In the genomic region with DNA sequence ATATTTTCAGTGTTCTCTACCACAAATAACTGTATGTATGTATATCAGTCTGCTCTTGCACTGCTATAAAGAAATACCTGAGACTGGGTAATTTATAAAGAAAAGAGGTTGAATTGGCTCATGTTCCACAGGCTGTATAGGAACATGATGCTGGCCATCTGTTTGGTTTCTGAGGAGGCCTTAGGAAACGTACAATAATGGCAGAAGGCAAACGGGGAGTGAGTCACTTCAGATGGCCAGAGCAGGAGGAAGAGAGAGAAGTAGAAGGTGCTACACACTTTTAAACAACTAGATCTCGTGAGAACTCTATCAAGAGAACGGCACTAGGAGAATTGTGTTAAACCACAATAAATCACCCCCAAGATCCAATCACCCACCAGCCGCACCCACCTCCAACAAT, we compare ENCODE assay signal across 23 cellular contexts.
DNase-seq lines count a peak whose midpoint lies in the region; ATAC-seq, FAIRE-seq and TF ChIP-seq lines count a peak whose summit lies in the region.
"Had no signal": no experiment of that assay in that cellular context is flagged by ENCODE, and none has a peak within 500 bp of the region (broad histone marks: within the 10 kb centered on the region; RNA-seq: fewer than 3 reads in every experiment).

No MANE protein-coding gene starts in this region.

- no peaks in the 10 kb centered on the region for H3K9me1 ChIP-seq in endothelial cell of umbilical vein (replicated peaks; ENCODE audit: control insufficient read depth, extremely low read depth, insufficient read depth, low read length)

- H3K9ac ChIP-seq in endothelial cell of umbilical vein (replicated peaks; ENCODE audit: extremely low read depth, insufficient read depth, low read length): no peak overlapping the region
- no peak overlapping the region for H3K9ac ChIP-seq in mammary epithelial cell (ENCODE audit: insufficient read depth, low read length)
- H3K9ac ChIP-seq: BLaER1 had no signal

- CTCF ChIA-PET in endothelial cell of umbilical vein (lab: Charles Lee) (no interaction called here), mammary epithelial cell (lab: Charles Lee; ENCODE audit: low non-redundant PET) (no interaction called here)
- CTCF ChIA-PET in activated CD8-positive, alpha-beta memory T cell treated with anti-CD3 and anti-CD28 coated beads, Interleukin-2, amount 10 ng/mL, durations not matched to agents 7 days and 5 days (lab: Charles Lee): no interaction called here

- dilution Hi-C loops in endothelial cell of umbilical vein (cut with MboI; ENCODE audit: extremely low pct_ligation_motif_present, low sequenced_read_pairs) (no loop called here), mammary epithelial cell (cut with HindIII; ENCODE audit: low sequenced_read_pairs) (loop anchor here (5.0 kb wide), 1 partner anchor 37 kb away; no protein-coding TSS in a partner anchor)

- FAIRE-seq in endothelial cell of umbilical vein (lab: Jason Lieb, UNC): no peak

- H3K4me1 ChIP-seq in endothelial cell of umbilical vein (ENCODE audit: control insufficient read depth, extremely low read depth, insufficient read depth, low read length) (peaks cover 15% of the 10 kb centered on the region), mammary epithelial cell (ENCODE audit: insufficient read depth, low read length) (no peaks in the 10 kb centered on the region)
- H3K4me1 ChIP-seq: BLaER1, SJSA1 had no signal

- H3K27me3 Mint-ChIP-seq in progenitor cell of endocrine pancreas: no peaks in the 10 kb centered on the region
- peaks cover 5% of the 10 kb centered on the region for H3K27me3 Mint-ChIP-seq in activated CD8-positive, alpha-beta memory T cell treated with anti-CD3 and anti-CD28 coated beads, Interleukin-2, amount 10 ng/mL, durations not matched to agents 7 days and 5 days

- BruUV-seq in endothelial cell of umbilical vein (replicated peaks; lab: Mats Ljungman, UMichigan) (no TSS peak), mammary epithelial cell (replicated peaks; lab: Mats Ljungman, UMichigan) (no TSS peak)

- TF ChIP-seq POLR2A in endothelial cell of umbilical vein (IDR thresholded peaks at IDR 0.05; ENCODE audit: low read depth, low read length): no peak

- 91% methylated on average over 5 of the region's 5 CpGs for WGBS in mammary epithelial cell (ENCODE audit: low coverage, missing lambda C conversion rate)

- no peaks in the 10 kb centered on the region for H3K9me3 Mint-ChIP-seq in progenitor cell of endocrine pancreas (ENCODE audit: low read depth)
- H3K9me3 Mint-ChIP-seq in activated CD8-positive, alpha-beta memory T cell treated with anti-CD3 and anti-CD28 coated beads, Interleukin-2, amount 10 ng/mL, durations not matched to agents 7 days and 5 days (ENCODE audit: low read depth): no peaks in the 10 kb centered on the region
- H3K9me3 Mint-ChIP-seq: activated naive CD4-positive, alpha-beta T cell treated with anti-CD3 and anti-CD28 coated beads, Interleukin-2, amount 50 U/mL, for 24 hours had no signal

- peaks cover 2% of the 10 kb centered on the region for H3K4me1 Mint-ChIP-seq in progenitor cell of endocrine pancreas (ENCODE audit: low read depth)
- no peaks in the 10 kb centered on the region for H3K4me1 Mint-ChIP-seq in activated CD8-positive, alpha-beta memory T cell treated with anti-CD3 and anti-CD28 coated beads, Interleukin-2, amount 10 ng/mL, durations not matched to agents 7 days and 5 days
- H3K4me1 Mint-ChIP-seq: activated naive CD4-positive, alpha-beta T cell treated with anti-CD3 and anti-CD28 coated beads, Interleukin-2, amount 50 U/mL, for 24 hours had no signal

- H4K20me1 ChIP-seq in endothelial cell of umbilical vein (replicated peaks; ENCODE audit: control insufficient read depth, extremely low read depth, insufficient read depth, low read length) (no peaks in the 10 kb centered on the region), mammary epithelial cell (ENCODE audit: insufficient read depth, low read length) (no peaks in the 10 kb centered on the region)
- H4K20me1 ChIP-seq: BLaER1 had no signal

- no peak overlapping the region for H3K4me3 Mint-ChIP-seq in progenitor cell of endocrine pancreas (ENCODE audit: low read depth)
- no peak overlapping the region for H3K4me3 Mint-ChIP-seq in activated CD8-positive, alpha-beta memory T cell treated with anti-CD3 and anti-CD28 coated beads, Interleukin-2, amount 10 ng/mL, durations not matched to agents 7 days and 5 days
- H3K4me3 Mint-ChIP-seq: activated naive CD4-positive, alpha-beta T cell treated with anti-CD3 and anti-CD28 coated beads, Interleukin-2, amount 50 U/mL, for 24 hours had no signal

- peak overlapping the region; percentile 9 for H3K27ac Mint-ChIP-seq in progenitor cell of endocrine pancreas
- H3K27ac Mint-ChIP-seq in activated CD8-positive, alpha-beta memory T cell treated with anti-CD3 and anti-CD28 coated beads, Interleukin-2, amount 10 ng/mL, durations not matched to agents 7 days and 5 days: no peak overlapping the region
- H3K27ac Mint-ChIP-seq: activated naive CD4-positive, alpha-beta T cell treated with anti-CD3 and anti-CD28 coated beads, Interleukin-2, amount 50 U/mL, for 24 hours had no signal

- H3K4me3 ChIP-seq in endothelial cell of umbilical vein (replicated peaks in 1 of 3; ENCODE audit: insufficient read depth in 1 of 3, low read depth in 1 of 3, low read length in 3 of 3): no peak overlapping the region
- no peak overlapping the region for H3K4me3 ChIP-seq in H7 (ENCODE audit: insufficient read depth, low read depth, low read length)
- no peak overlapping the region for H3K4me3 ChIP-seq in mammary epithelial cell (replicated peaks in 1 of 3; ENCODE audit: insufficient read depth in 1 of 3, low read depth in 2 of 3, low read length in 3 of 3)
- H3K4me3 ChIP-seq: BLaER1, left ventricle myocardium inferior, SJSA1, tibial nerve had no signal

- no peaks in the 10 kb centered on the region for H3K36me3 ChIP-seq in endothelial cell of umbilical vein (ENCODE audit: control insufficient read depth in 2 of 2, extremely low read depth in 1 of 2, insufficient read depth in 2 of 2, low read length in 2 of 2)
- no peaks in the 10 kb centered on the region for H3K36me3 ChIP-seq in H7 (replicated peaks; ENCODE audit: control insufficient read depth, insufficient read depth, low read length)
- H3K36me3 ChIP-seq in mammary epithelial cell (ENCODE audit: insufficient read depth, low read length): peaks cover 1% of the 10 kb centered on the region
- H3K36me3 ChIP-seq: BLaER1, left ventricle myocardium inferior, neutrophil, SJSA1, tibial nerve, WERI-Rb-1 had no signal

- peak overlapping the region; percentile 49 for H3K4me2 ChIP-seq in endothelial cell of umbilical vein (ENCODE audit: insufficient read depth, low read length)
- no peak overlapping the region for H3K4me2 ChIP-seq in mammary epithelial cell (ENCODE audit: insufficient read depth, low read depth, low read length)
- H3K4me2 ChIP-seq: BLaER1 had no signal

- no peak for TF ChIP-seq CTCF in endothelial cell of umbilical vein (IDR thresholded peaks at IDR 0.05; ENCODE audit: extremely low read depth in 1 of 2, insufficient read depth in 1 of 2, low read depth in 1 of 2, low read length in 2 of 2)
- no peak for TF ChIP-seq CTCF in progenitor cell of endocrine pancreas (IDR thresholded peaks at IDR 0.05; ENCODE audit: unreplicated experiment)
- TF ChIP-seq CTCF in mammary epithelial cell (conservative IDR thresholded peaks at IDR 0.05 in 1 of 2, IDR thresholded peaks at IDR 0.05 in 1 of 2; ENCODE audit: extremely low read depth in 1 of 2, insufficient read depth in 1 of 2, low read depth in 1 of 2, low read length in 2 of 2): no peak

- in situ Hi-C loops in mammary epithelial cell (cut with MboI; ENCODE audit: low sequenced_read_pairs in 2 of 2): no loop called here

- POLR2A ChIA-PET in endothelial cell of umbilical vein (lab: Charles Lee): no interaction called here

- H3K36me3 Mint-ChIP-seq in progenitor cell of endocrine pancreas (ENCODE audit: insufficient read depth): no peaks in the 10 kb centered on the region
- H3K36me3 Mint-ChIP-seq in activated CD8-positive, alpha-beta memory T cell treated with anti-CD3 and anti-CD28 coated beads, Interleukin-2, amount 10 ng/mL, durations not matched to agents 7 days and 5 days: no peaks in the 10 kb centered on the region
- H3K36me3 Mint-ChIP-seq: activated naive CD4-positive, alpha-beta T cell treated with anti-CD3 and anti-CD28 coated beads, Interleukin-2, amount 50 U/mL, for 24 hours had no signal

- ATAC-seq in activated CD8-positive, alpha-beta memory T cell treated with anti-CD3 and anti-CD28 coated beads, Interleukin-2, amount 10 ng/mL, durations not matched to agents 7 days and 5 days: no peak

- intact Hi-C loops in endothelial cell of umbilical vein (cut with micrococcal nuclease): no loop called here
- intact Hi-C loops in mammary epithelial cell (cut with micrococcal nuclease): no loop called here

- H3K9me3 ChIP-seq in endothelial cell of umbilical vein (replicated peaks; ENCODE audit: control insufficient read depth, insufficient read depth, low read length) (no peaks in the 10 kb centered on the region), mammary epithelial cell (replicated peaks; ENCODE audit: insufficient read depth, low read length) (no peaks in the 10 kb centered on the region)
- H3K9me3 ChIP-seq: BLaER1, neutrophil, SJSA1, tibial nerve had no signal

- H2AFZ ChIP-seq in endothelial cell of umbilical vein (ENCODE audit: low read depth, low read length) (no peak overlapping the region), mammary epithelial cell (ENCODE audit: low read depth, low read length) (no peak overlapping the region)

- H3K27ac ChIP-seq in endothelial cell of umbilical vein (ENCODE audit: insufficient read depth, low read depth, low read length): no peak overlapping the region
- no peak overlapping the region for H3K27ac ChIP-seq in mammary epithelial cell (ENCODE audit: insufficient read depth, low read depth, low read length)
- H3K27ac ChIP-seq: BLaER1, left ventricle myocardium inferior, neutrophil, RWPE1, SJSA1, tibial nerve, WERI-Rb-1 had no signal

- H3K27me3 ChIP-seq in endothelial cell of umbilical vein (ENCODE audit: control insufficient read depth in 2 of 2, insufficient read depth in 2 of 2, low read length in 2 of 2) (no peaks in the 10 kb centered on the region), H7 (ENCODE audit: control insufficient read depth, insufficient read depth, low read length) (no peaks in the 10 kb centered on the region), mammary epithelial cell (ENCODE audit: insufficient read depth, low read length) (no peaks in the 10 kb centered on the region)
- H3K27me3 ChIP-seq: BLaER1, neutrophil, SJSA1, tibial nerve had no signal

- H3K79me2 ChIP-seq in endothelial cell of umbilical vein (ENCODE audit: control insufficient read depth, insufficient read depth, low read length) (peaks cover 19% of the 10 kb centered on the region), mammary epithelial cell (ENCODE audit: insufficient read depth, low read length) (peaks cover 4% of the 10 kb centered on the region)

- DNase-seq in HCEC 1CT (peak; percentile 29), NCI-H2171 treated with DMSO at 0.1 percent for 48 hours (lab: John Stamatoyannopoulos, UW) (peak; percentile 67), endothelial cell of umbilical vein (ENCODE audit: low read depth, low spot score) (peak; percentile 63), progenitor cell of endocrine pancreas (ENCODE audit: low spot score, unreplicated experiment) (no peak), H7 (no peak), mammary epithelial cell (no peak)
- DNase-seq in activated CD8-positive, alpha-beta memory T cell treated with anti-CD3 and anti-CD28 coated beads, Interleukin-2, amount 10 ng/mL, durations not matched to agents 7 days and 5 days: no peak
- DNase-seq: activated CD4-positive, alpha-beta T cell treated with anti-CD3 and anti-CD28 coated beads for 4 hours; activated T-cell treated with anti-CD3 and anti-CD28 coated beads for 4 hours; GDM1; islet precursor cell; left ventricle myocardium inferior; NCI-H1092; NCI-H187 treated with DMSO at 0.1 percent for 48 hours; stimulated activated CD4-positive, alpha-beta T cell treated with anti-CD3 and anti-CD28 coated beads, Interleukin-4, amount 100 ng/mL, for 4 hours; T1000; WERI-Rb-1 had no signal

Comparison
In these comparisons a context has a peak if more than half of its experiments do, and no peak if none do; other contexts are left out.
1. DNase-seq: peak in HCEC 1CT (single experiment), NCI-H2171 treated with DMSO at 0.1 percent for 48 hours (single experiment) and endothelial cell of umbilical vein (single experiment); none in progenitor cell of endocrine pancreas (single experiment), H7 (single experiment), mammary epithelial cell (single experiment) and activated CD8-positive, alpha-beta memory T cell treated with anti-CD3 and anti-CD28 coated beads, Interleukin-2, amount 10 ng/mL, durations not matched to agents 7 days and 5 days (single experiment).